ENCODE assay signal across 10 cellular contexts in the genomic region with DNA sequence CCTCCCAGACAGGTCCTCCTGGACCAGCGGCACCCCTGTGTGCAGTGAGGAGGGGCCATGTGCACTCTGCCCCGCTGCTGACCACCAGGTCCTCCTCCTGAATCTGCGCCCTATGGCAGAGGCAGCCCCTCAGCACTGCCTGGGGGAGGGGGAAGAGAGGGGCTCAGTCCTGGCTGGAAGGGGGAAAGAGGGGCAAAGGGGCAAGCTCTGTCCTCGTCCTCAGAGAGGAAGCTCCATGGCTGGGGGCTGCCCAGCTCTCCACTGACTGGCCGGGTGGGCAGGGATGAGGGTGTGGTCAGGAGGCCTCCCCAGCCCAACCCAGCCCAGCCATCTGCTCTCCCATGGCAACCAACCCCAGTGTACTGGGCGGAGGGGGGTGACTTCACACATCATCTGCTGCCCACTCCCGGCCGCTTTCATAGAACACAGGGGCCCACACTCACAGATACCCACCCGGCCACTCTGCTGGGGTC. TPM values are rescaled to one million over a fixed set of nuclear protein-coding genes. Genes with fewer than 3 reads are reported as not detected.
DNase-seq lines count a peak whose midpoint lies in the region; TF ChIP-seq lines count a peak whose summit lies in the region.
"Had no signal": no experiment of that assay in that cellular context is flagged by ENCODE, and none has a peak within 500 bp of the region (broad histone marks: within the 10 kb centered on the region; RNA-seq: fewer than 3 reads in every experiment).

No MANE protein-coding gene starts in this region.

- no peaks in the 10 kb centered on the region for H3K9me3 ChIP-seq in HUES48 (ENCODE audit: control insufficient read depth, insufficient read depth, low read length)
- H3K9me3 ChIP-seq in suprapubic skin, result no peaks in the 10 kb centered on the region

- H3K27ac ChIP-seq in HUES48 (ENCODE audit: low read depth, low read length) (peak overlapping the region; percentile 83), caudate nucleus (ENCODE audit: low read depth, low read length) (peak overlapping the region; percentile 64), suprapubic skin (peak overlapping the region; percentile 63)

- H3K9ac ChIP-seq in HUES48 (ENCODE audit: low read depth, low read length), result no peak overlapping the region

- DNase-seq in caudate nucleus (lab: John Stamatoyannopoulos, UW), result peak in 28 of 61 donors; percentile 19 to 75 (median 44)
- peak; percentile 85 for DNase-seq in left kidney (ENCODE audit: low read depth, low spot score)
- DNase-seq in suprapubic skin (ENCODE audit: low spot score in 2 of 2), result peak in 1 of 2 donors; percentile 84
- DNase-seq in activated naive CD4-positive, alpha-beta T cell (lab: John Stamatoyannopoulos, UW), result no peak
- no peak for DNase-seq in SIG-M5 (lab: John Stamatoyannopoulos, UW)
- no peak for DNase-seq in OCI-M2 (lab: John Stamatoyannopoulos, UW; ENCODE audit: unreplicated experiment)
- no peak for DNase-seq in SIG-M5 treated with dmso at 0.1 percent for 504 hours (lab: John Stamatoyannopoulos, UW; ENCODE audit: unreplicated experiment)
- DNase-seq: stimulated activated naive CD8-positive, alpha-beta T cell treated with anti-CD3 and anti-CD28 coated beads, Interleukin-15, amount 100 ng/mL, for 72 hours had no signal

- WGBS in suprapubic skin, result 28% methylated on average over 3 of the region's 9 CpGs

- H3K4me3 ChIP-seq in HUES48 (ENCODE audit: low read depth, low read length), result no peak overlapping the region
- no peak overlapping the region for H3K4me3 ChIP-seq in suprapubic skin
- H3K4me3 ChIP-seq: GM12878 had no signal

- TF ChIP-seq EP300 in suprapubic skin (IDR thresholded peaks at IDR 0.05), result no peak

- TF ChIP-seq CTCF in suprapubic skin (IDR thresholded peaks at IDR 0.05), result no peak

- H3K4me1 ChIP-seq in HUES48 (ENCODE audit: control insufficient read depth, insufficient read depth, low read length) (peaks cover 68% of the 10 kb centered on the region), suprapubic skin (peaks cover 85% of the 10 kb centered on the region)

- H3K27me3 ChIP-seq in HUES48 (ENCODE audit: control insufficient read depth, insufficient read depth, low read length) (no peaks in the 10 kb centered on the region), suprapubic skin (no peaks in the 10 kb centered on the region)

- H3K36me3 ChIP-seq in HUES48 (ENCODE audit: control insufficient read depth, insufficient read depth, low read length) (no peaks in the 10 kb centered on the region), suprapubic skin (no peaks in the 10 kb centered on the region)

- TF ChIP-seq POLR2A in suprapubic skin (IDR thresholded peaks at IDR 0.05), result no peak

RNA-seq across cellular contexts. Expression of gene BCAR1, which starts 5.5 kb away (rescaled TPM):
- total RNA-seq in suprapubic skin, result 10 to 100 TPM; 26.5 to 39.2 (median 30.9) TPM

RNA-seq across cellular contexts. Expression of gene CTRB1, which starts 38.1 kb away (rescaled TPM):
- total RNA-seq in suprapubic skin, result not detected

RNA-seq across cellular contexts. Expression of gene CTRB2, which starts 49.9 kb away (rescaled TPM):
- total RNA-seq in suprapubic skin, result not detected
